In the genomic region with DNA sequence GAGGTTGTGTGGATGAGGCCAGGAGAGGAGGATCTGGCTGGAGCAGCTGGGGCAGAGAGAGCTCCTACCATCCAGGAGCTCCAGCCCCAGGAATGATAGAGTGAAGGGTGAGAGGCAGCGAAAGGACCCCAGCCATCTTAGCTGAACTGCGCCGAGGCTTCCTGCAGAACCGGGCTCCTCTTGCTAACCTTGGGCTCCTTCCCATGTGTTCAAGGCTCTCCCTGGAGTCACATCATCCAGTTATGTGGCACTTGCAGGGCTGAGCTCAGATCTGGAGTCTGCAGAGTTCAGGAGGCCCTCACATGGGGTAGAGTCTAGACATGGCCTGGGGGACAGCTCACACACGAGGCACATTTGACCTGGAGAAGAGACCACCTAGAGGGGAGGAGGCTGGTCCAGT, we compare ENCODE assay signal across 17 cellular contexts.
DNase-seq lines count a peak whose midpoint lies in the region; ATAC-seq and TF ChIP-seq lines count a peak whose summit lies in the region.
"Had no signal": no experiment of that assay in that cellular context is flagged by ENCODE, and none has a peak within 500 bp of the region (broad histone marks: within the 10 kb centered on the region; RNA-seq: fewer than 3 reads in every experiment).

No MANE protein-coding gene starts in this region.

- TF ChIP-seq CTCF in right atrium auricular region (IDR thresholded peaks at IDR 0.05) (no peak), osteocyte (IDR thresholded peaks at IDR 0.05) (no peak)

- no peak overlapping the region for H3K4me3 ChIP-seq in right atrium auricular region
- no peak overlapping the region for H3K4me3 ChIP-seq in right cardiac atrium (ENCODE audit: low read length)
- H3K4me3 ChIP-seq: BLaER1 treated with 17β-estradiol and CSF1 and Interleukin-3, amounts not matched to agents 10 nM and 100 nM had no signal

- no peaks in the 10 kb centered on the region for H3K36me3 ChIP-seq in right atrium auricular region
- H3K36me3 ChIP-seq: BLaER1 treated with 17β-estradiol and CSF1 and Interleukin-3, amounts not matched to agents 10 nM and 100 nM had no signal

- 94% methylated on average over 5 of the region's 5 CpGs for WGBS in right cardiac atrium

- H3K27me3 ChIP-seq in right atrium auricular region (no peaks in the 10 kb centered on the region), right cardiac atrium (ENCODE audit: control insufficient read depth, insufficient read depth) (no peaks in the 10 kb centered on the region)
- H3K27me3 ChIP-seq: BLaER1 treated with 17β-estradiol and CSF1 and Interleukin-3, amounts not matched to agents 10 nM and 100 nM had no signal

- no peak for ATAC-seq in right cardiac atrium
- ATAC-seq: CD8-positive, alpha-beta T cell; HCT116; HepG2 had no signal

- H3K4me1 Mint-ChIP-seq in osteocyte (ENCODE audit: unreplicated experiment), result peaks cover 7% of the 10 kb centered on the region
- H3K4me1 Mint-ChIP-seq: B cell had no signal

- H3K9me3 Mint-ChIP-seq in osteocyte (ENCODE audit: unreplicated experiment), result no peaks in the 10 kb centered on the region
- H3K9me3 Mint-ChIP-seq: CD8-positive, alpha-beta T cell; HFFc6 had no signal

- H3K27ac ChIP-seq in right atrium auricular region (no peak overlapping the region), right cardiac atrium (ENCODE audit: low read length) (no peak overlapping the region)
- H3K27ac ChIP-seq: BLaER1 treated with 17β-estradiol and CSF1 and Interleukin-3, amounts not matched to agents 10 nM and 100 nM had no signal

- H3K9me3 ChIP-seq in right atrium auricular region (no peaks in the 10 kb centered on the region), right cardiac atrium (ENCODE audit: control insufficient read depth, low read length) (no peaks in the 10 kb centered on the region)
- H3K9me3 ChIP-seq: BLaER1 treated with 17β-estradiol and CSF1 and Interleukin-3, amounts not matched to agents 10 nM and 100 nM had no signal

- no peak overlapping the region for H3K4me3 Mint-ChIP-seq in osteocyte (ENCODE audit: unreplicated experiment)
- H3K4me3 Mint-ChIP-seq: B cell; CD8-positive, alpha-beta T cell; HFFc6 had no signal

- peaks cover 0 to 26% of the 10 kb centered on the region in 2 donors for H3K4me1 ChIP-seq in right atrium auricular region
- H3K4me1 ChIP-seq in right cardiac atrium (ENCODE audit: control insufficient read depth, insufficient read depth, low read length), result peaks cover 8% of the 10 kb centered on the region

- intact Hi-C loops in right cardiac atrium (cut with DNase I), result loop anchor here in 1 of 4 donors (10.0 kb wide), 1 partner anchor 179 kb away; no protein-coding TSS in a partner anchor

- no peaks in the 10 kb centered on the region for H3K36me3 Mint-ChIP-seq in osteocyte (ENCODE audit: unreplicated experiment)
- H3K36me3 Mint-ChIP-seq: CD8-positive, alpha-beta T cell had no signal

- peak; percentile 47 for DNase-seq in right atrium auricular region (ENCODE audit: low spot score)
- DNase-seq in right cardiac atrium, result no peak
- DNase-seq in osteocyte (ENCODE audit: extremely low spot score, unreplicated experiment), result peak; percentile 54
- peak; percentile 13 for DNase-seq in ureter (ENCODE audit: low spot score)
- no peak for DNase-seq in glomerular visceral epithelial cell (ENCODE audit: extremely low spot score)
- DNase-seq in NCI-H146 treated with DMSO at 0.1 percent for 48 hours (lab: John Stamatoyannopoulos, UW; ENCODE audit: unreplicated experiment), result no peak
- DNase-seq: Calu3; CD8-positive, alpha-beta T cell; DMS79 treated with DMSO at 0.1 percent for 48 hours; GF-D8; GOT3; H7; HFFc6 had no signal

- H3K27ac Mint-ChIP-seq in osteocyte (ENCODE audit: unreplicated experiment), result no peak overlapping the region
- H3K27ac Mint-ChIP-seq: B cell; CD8-positive, alpha-beta T cell; HFFc6 had no signal

- H3K27me3 Mint-ChIP-seq in osteocyte (ENCODE audit: unreplicated experiment), result no peaks in the 10 kb centered on the region

Comparison
In these comparisons a context has a peak if more than half of its experiments do, and no peak if none do; other contexts are left out.
1. DNase-seq: peak in right atrium auricular region (single experiment), osteocyte (single experiment) and ureter (single experiment); none in right cardiac atrium (0 of 3), glomerular visceral epithelial cell (single experiment) and NCI-H146 treated with DMSO at 0.1 percent for 48 hours (single experiment).